ENCODE assay signal across 1 cellular context in genomic region chr1:236550961-236551851, GRCh38.
A peak's percentile ranks its signal among the peaks of the same experiment; 100 is the strongest.
TF ChIP-seq lines count a peak whose summit lies in the region.

No MANE protein-coding gene starts in this region.

TF ChIP-seq in K562, 482 proteins besides CTCF, POLR2A, EP300 and RAD21 (continued from another document):
- TF ChIP-seq POLR3G (IDR thresholded peaks at IDR 0.05; ENCODE audit: extremely low read depth, insufficient read length, insufficient replicate concordance): no peak
- no peak for TF ChIP-seq ZNF347 (CRISPR knock-in tag; IDR thresholded peaks at IDR 0.05; ENCODE audit: low read depth)
- no peak for TF ChIP-seq EHMT2 (IDR thresholded peaks at IDR 0.05)
- peak; percentile 46; the same call in 1 of the 2 replicates for TF ChIP-seq ARID1B (IDR thresholded peaks at IDR 0.05)
- 0 out of 2 replicates have a peak, but pooled peaks have one; percentile 66 for TF ChIP-seq OTX1 (CRISPR knock-in tag; IDR thresholded peaks at IDR 0.05)
- no peak for TF ChIP-seq HSF4 (CRISPR knock-in tag; IDR thresholded peaks at IDR 0.05; ENCODE audit: borderline replicate concordance)
- no peak for TF ChIP-seq NFXL1 (CRISPR knock-in tag; IDR thresholded peaks at IDR 0.05)
- TF ChIP-seq, protein P1, sequence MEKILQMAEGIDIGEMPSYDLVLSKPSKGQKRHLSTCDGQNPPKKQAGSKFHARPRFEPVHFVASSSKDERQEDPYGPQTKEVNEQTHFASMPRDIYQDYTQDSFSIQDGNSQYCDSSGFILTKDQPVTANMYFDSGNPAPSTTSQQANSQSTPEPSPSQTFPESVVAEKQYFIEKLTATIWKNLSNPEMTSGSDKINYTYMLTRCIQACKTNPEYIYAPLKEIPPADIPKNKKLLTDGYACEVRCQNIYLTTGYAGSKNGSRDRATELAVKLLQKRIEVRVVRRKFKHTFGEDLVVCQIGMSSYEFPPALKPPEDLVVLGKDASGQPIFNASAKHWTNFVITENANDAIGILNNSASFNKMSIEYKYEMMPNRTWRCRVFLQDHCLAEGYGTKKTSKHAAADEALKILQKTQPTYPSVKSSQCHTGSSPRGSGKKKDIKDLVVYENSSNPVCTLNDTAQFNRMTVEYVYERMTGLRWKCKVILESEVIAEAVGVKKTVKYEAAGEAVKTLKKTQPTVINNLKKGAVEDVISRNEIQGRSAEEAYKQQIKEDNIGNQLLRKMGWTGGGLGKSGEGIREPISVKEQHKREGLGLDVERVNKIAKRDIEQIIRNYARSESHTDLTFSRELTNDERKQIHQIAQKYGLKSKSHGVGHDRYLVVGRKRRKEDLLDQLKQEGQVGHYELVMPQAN (IDR thresholded peaks at IDR 0.05; ENCODE audit: borderline replicate concordance): no peak
- peak; percentile 86 for TF ChIP-seq SOX6 (IDR thresholded peaks at IDR 0.05)
- TF ChIP-seq PATZ1 (CRISPR knock-in tag; IDR thresholded peaks at IDR 0.05; ENCODE audit: borderline replicate concordance): peak; percentile 52; the same call in 1 of the 2 replicates
- TF ChIP-seq CEBPB (tag; IDR thresholded peaks at IDR 0.05): no peak
- TF ChIP-seq BCL6 (CRISPR knock-in tag; IDR thresholded peaks at IDR 0.05): no peak
- TF ChIP-seq SMAD1 (IDR thresholded peaks at IDR 0.05; ENCODE audit: low read depth, low read length, partially characterized antibody): no peak
- no peak for TF ChIP-seq POLR2G (IDR thresholded peaks at IDR 0.05; ENCODE audit: low read depth, low read length)
- TF ChIP-seq KLF16 (IDR thresholded peaks at IDR 0.05): peak; percentile 23; the same call in 1 of the 2 replicates
- peak; percentile 26; the same call in 1 of the 2 replicates for TF ChIP-seq ZNF551 (CRISPR knock-in tag; IDR thresholded peaks at IDR 0.05)
- TF ChIP-seq, protein P2, sequence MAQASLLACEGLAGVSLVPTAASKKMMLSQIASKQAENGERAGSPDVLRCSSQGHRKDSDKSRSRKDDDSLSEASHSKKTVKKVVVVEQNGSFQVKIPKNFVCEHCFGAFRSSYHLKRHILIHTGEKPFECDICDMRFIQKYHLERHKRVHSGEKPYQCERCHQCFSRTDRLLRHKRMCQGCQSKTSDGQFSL (CRISPR knock-in tag; IDR thresholded peaks at IDR 0.05): no peak
- TF ChIP-seq, protein P2 (tag; IDR thresholded peaks at IDR 0.05): 0 out of 4 replicates have a peak, but pooled peaks of 1 of the 2 experiments have one; percentile 43
- TF ChIP-seq MAZ (CRISPR knock-in tag; conservative IDR thresholded peaks at IDR 0.05 in 1 of 2, IDR thresholded peaks at IDR 0.05 in 1 of 2): peak in 1 of 2 experiments; percentile 32; a peak in 1 of 4 replicates
- TF ChIP-seq RBM17 (IDR thresholded peaks at IDR 0.05; ENCODE audit: borderline replicate concordance, low read depth, low read length): no peak
- no peak for TF ChIP-seq USF2 (CRISPR knock-in tag; IDR thresholded peaks at IDR 0.05)
- 0 out of 2 replicates have a peak, but pooled peaks have one; percentile 2 for TF ChIP-seq GTF2E2 (tag; IDR thresholded peaks at IDR 0.05)
- TF ChIP-seq ZNF511 (CRISPR knock-in tag; IDR thresholded peaks at IDR 0.05): no peak
- peak; percentile 74; the same call in 1 of the 2 replicates for TF ChIP-seq ZNF41 (CRISPR knock-in tag; conservative IDR thresholded peaks at IDR 0.05)
- TF ChIP-seq, protein P3, sequence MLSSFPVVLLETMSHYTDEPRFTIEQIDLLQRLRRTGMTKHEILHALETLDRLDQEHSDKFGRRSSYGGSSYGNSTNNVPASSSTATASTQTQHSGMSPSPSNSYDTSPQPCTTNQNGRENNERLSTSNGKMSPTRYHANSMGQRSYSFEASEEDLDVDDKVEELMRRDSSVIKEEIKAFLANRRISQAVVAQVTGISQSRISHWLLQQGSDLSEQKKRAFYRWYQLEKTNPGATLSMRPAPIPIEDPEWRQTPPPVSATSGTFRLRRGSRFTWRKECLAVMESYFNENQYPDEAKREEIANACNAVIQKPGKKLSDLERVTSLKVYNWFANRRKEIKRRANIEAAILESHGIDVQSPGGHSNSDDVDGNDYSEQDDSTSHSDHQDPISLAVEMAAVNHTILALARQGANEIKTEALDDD (IDR thresholded peaks at IDR 0.05): peak; percentile 66
- no peak; the same call in 1 of the 2 replicates for TF ChIP-seq ZNF134 (CRISPR knock-in tag; conservative IDR thresholded peaks at IDR 0.05)
- 0 out of 2 replicates have a peak, but pooled peaks have one; percentile 9 for TF ChIP-seq ZNF75A (CRISPR knock-in tag; IDR thresholded peaks at IDR 0.05)
- TF ChIP-seq ADNP (tag; IDR thresholded peaks at IDR 0.05): peak; percentile 88
- TF ChIP-seq HDAC1 (IDR thresholded peaks at IDR 0.05): no peak
- TF ChIP-seq, protein P4, sequence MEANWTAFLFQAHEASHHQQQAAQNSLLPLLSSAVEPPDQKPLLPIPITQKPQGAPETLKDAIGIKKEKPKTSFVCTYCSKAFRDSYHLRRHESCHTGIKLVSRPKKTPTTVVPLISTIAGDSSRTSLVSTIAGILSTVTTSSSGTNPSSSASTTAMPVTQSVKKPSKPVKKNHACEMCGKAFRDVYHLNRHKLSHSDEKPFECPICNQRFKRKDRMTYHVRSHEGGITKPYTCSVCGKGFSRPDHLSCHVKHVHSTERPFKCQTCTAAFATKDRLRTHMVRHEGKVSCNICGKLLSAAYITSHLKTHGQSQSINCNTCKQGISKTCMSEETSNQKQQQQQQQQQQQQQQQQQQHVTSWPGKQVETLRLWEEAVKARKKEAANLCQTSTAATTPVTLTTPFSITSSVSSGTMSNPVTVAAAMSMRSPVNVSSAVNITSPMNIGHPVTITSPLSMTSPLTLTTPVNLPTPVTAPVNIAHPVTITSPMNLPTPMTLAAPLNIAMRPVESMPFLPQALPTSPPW (CRISPR knock-in tag; IDR thresholded peaks at IDR 0.05): peak; percentile 80; the same call in 1 of the 2 replicates
